In genomic region chr11:10728154-10728553, GRCh38 we compare ENCODE assay signal across 26 cellular contexts. TPM values are rescaled to one million over a fixed set of nuclear protein-coding genes. Genes with fewer than 3 reads are reported as not detected.
DNase-seq lines count a peak whose midpoint lies in the region; FAIRE-seq and TF ChIP-seq lines count a peak whose summit lies in the region.
"Had no signal": no experiment of that assay in that cellular context is flagged by ENCODE, and none has a peak within 500 bp of the region (broad histone marks: within the 10 kb centered on the region; RNA-seq: fewer than 3 reads in every experiment).

No MANE protein-coding gene starts in this region.

- H3K4me1 Mint-ChIP-seq in nephron progenitor cell, result peaks cover 27% of the 10 kb centered on the region

- TF ChIP-seq EP300 in H1 (IDR thresholded peaks at IDR 0.05; ENCODE audit: borderline replicate concordance in 1 of 2, low read depth in 2 of 2, low read length in 2 of 2), result no peak

- FAIRE-seq in H1 (lab: Jason Lieb, UNC), result no peak
- FAIRE-seq: astrocyte, GM18507 had no signal

- H2BK5ac ChIP-seq in H1 (ENCODE audit: low read depth, low read length), result no peak overlapping the region

- H3K27ac ChIP-seq in A673 (ENCODE audit: low read depth, low read length, poor library complexity, severe bottlenecking) (peak overlapping the region; percentile 60), HUES64 (ENCODE audit: low read depth, low read length) (no peak overlapping the region), H1 (ENCODE audit: low read depth, low read length) (no peak overlapping the region)
- H3K27ac ChIP-seq: KMS-11, psoas muscle, RWPE1, tibial nerve had no signal

- peaks cover 10% of the 10 kb centered on the region for H3K36me3 Mint-ChIP-seq in nephron progenitor cell (ENCODE audit: low read depth)
- H3K36me3 Mint-ChIP-seq: activated naive CD4-positive, alpha-beta T cell treated with anti-CD3 and anti-CD28 coated beads, Interleukin-2, amount 50 U/mL, for 24 hours had no signal

- POLR2A ChIA-PET in A673 (lab: Charles Lee; ENCODE audit: low non-redundant PET) (no interaction called here), H1 (lab: Charles Lee; ENCODE audit: partially characterized antibody) (no interaction called here)

- H3K4me1 ChIP-seq in A673 (ENCODE audit: insufficient read depth, low read length, poor library complexity, severe bottlenecking) (peaks cover 30% of the 10 kb centered on the region), HUES64 (ENCODE audit: insufficient read depth, low read length) (no peaks in the 10 kb centered on the region), H1 (replicated peaks in 1 of 4; ENCODE audit: control insufficient read depth in 3 of 4, insufficient read depth in 4 of 4, low read length in 3 of 4) (peaks cover 0 to 4% (median 0%) of the 10 kb centered on the region in 4 experiments; a peak in 1 of 7 replicates)
- H3K4me1 ChIP-seq: BE2C, Caco-2, psoas muscle, tibial nerve had no signal

- no peak overlapping the region for H2AFZ ChIP-seq in H1 (ENCODE audit: low read length)

- H3K27me3 Mint-ChIP-seq in nephron progenitor cell (ENCODE audit: low read depth, poor library complexity), result peaks cover 15% of the 10 kb centered on the region

- H3K27me3 ChIP-seq in A673 (replicated peaks; ENCODE audit: insufficient read depth, low read depth, low read length, poor library complexity) (no peaks in the 10 kb centered on the region), HUES64 (ENCODE audit: insufficient read depth, low read length) (no peaks in the 10 kb centered on the region), H1 (replicated peaks in 1 of 4; ENCODE audit: control insufficient read depth in 3 of 4, extremely low read depth in 1 of 4, insufficient read depth in 3 of 4, low read length in 3 of 4) (no peaks in the 10 kb centered on the region)
- H3K27me3 ChIP-seq: BE2C, tibial nerve had no signal

- peak overlapping the region; percentile 78 for H3K4me3 Mint-ChIP-seq in nephron progenitor cell
- H3K4me3 Mint-ChIP-seq: activated naive CD4-positive, alpha-beta T cell treated with anti-CD3 and anti-CD28 coated beads, Interleukin-2, amount 50 U/mL, for 24 hours had no signal

- no peaks in the 10 kb centered on the region for H4K20me1 ChIP-seq in H1 (replicated peaks in 1 of 2; ENCODE audit: control insufficient read depth in 1 of 2, insufficient read depth in 2 of 2, low read length in 2 of 2)

- no peak overlapping the region for H2BK20ac ChIP-seq in H1 (ENCODE audit: low read length)

- TF ChIP-seq POLR2A in H1 (IDR thresholded peaks at IDR 0.05; ENCODE audit: control extremely low read depth in 1 of 2, low read depth in 2 of 2, low read length in 2 of 2), result no peak

- no peak overlapping the region for H2BK12ac ChIP-seq in H1 (ENCODE audit: low read depth, low read length)

- H3K18ac ChIP-seq in H1 (ENCODE audit: extremely low read depth, low read length), result no peak overlapping the region

- H3K23me2 ChIP-seq in H1 (ENCODE audit: low read depth, low read length), result peaks cover 2% of the 10 kb centered on the region

- no peak overlapping the region for H3K56ac ChIP-seq in H1 (replicated peaks; ENCODE audit: insufficient read length, low read depth, low read length)

- no peaks in the 10 kb centered on the region for H3K79me1 ChIP-seq in H1 (ENCODE audit: low read depth, low read length)

- no peak overlapping the region for H4K91ac ChIP-seq in H1 (replicated peaks; ENCODE audit: insufficient read length, low read length)

- no peak overlapping the region for H2AK5ac ChIP-seq in H1 (ENCODE audit: low read depth, low read length)

- H3K4me3 ChIP-seq in A673 (ENCODE audit: low read depth, low read length, poor library complexity, severe bottlenecking) (no peak overlapping the region), HUES64 (ENCODE audit: low read length) (peak overlapping the region; percentile 60; the same call in 1 of the 2 replicates), H1 (ENCODE audit: extremely low read depth in 1 of 4, insufficient read depth in 2 of 4, low read depth in 3 of 4, low read length in 4 of 4) (peak overlapping the region in 2 of 4 experiments; percentile 8 to 77; a peak in 2 of 8 replicates)
- H3K4me3 ChIP-seq: psoas muscle, tibial nerve had no signal

- 80% methylated on average over 3 of the region's 3 CpGs for WGBS in HUES64
- WGBS in H1 (ENCODE audit: extremely low coverage in 1 of 2, insufficient coverage in 1 of 2, insufficient read length in 1 of 2, insufficient replicate concordance in 2 of 2, low coverage in 1 of 2, low lambda C conversion rate in 2 of 2, missing lambda C conversion rate in 1 of 2), 2 experiments, result 81% methylated on average over 3 of the region's 3 CpGs; no CpG with 5 or more reads in 1 of the 2 experiments

- H3K27ac Mint-ChIP-seq in nephron progenitor cell, result no peak overlapping the region

- BruUV-seq in A673 (replicated peaks; lab: Mats Ljungman, UMichigan), result no TSS peak

- H3K14ac ChIP-seq in H1 (ENCODE audit: insufficient read length), result no peak overlapping the region

- peaks cover 5% of the 10 kb centered on the region for H3K9me3 ChIP-seq in A673 (ENCODE audit: low read depth, low read length, poor library complexity, severe bottlenecking)
- no peaks in the 10 kb centered on the region for H3K9me3 ChIP-seq in HUES64 (ENCODE audit: insufficient read depth, low read depth, low read length)
- H3K9me3 ChIP-seq in H1 (ENCODE audit: insufficient read depth in 2 of 2, low read depth in 1 of 2, low read length in 1 of 2), result no peaks in the 10 kb centered on the region
- H3K9me3 ChIP-seq: BE2C, psoas muscle had no signal

- H3K36me3 ChIP-seq in A673 (ENCODE audit: insufficient read depth, low read length, poor library complexity, severe bottlenecking), result no peaks in the 10 kb centered on the region
- no peaks in the 10 kb centered on the region for H3K36me3 ChIP-seq in HUES64 (ENCODE audit: insufficient read depth, low read length)
- H3K36me3 ChIP-seq in H1 (ENCODE audit: control insufficient read depth in 2 of 4, insufficient read depth in 4 of 4, low read length in 3 of 4), result no peaks in the 10 kb centered on the region
- H3K36me3 ChIP-seq: BE2C, tibial nerve had no signal

- no peak for TF ChIP-seq CTCF in A673 (conservative IDR thresholded peaks at IDR 0.05; ENCODE audit: low read depth, low read length)
- TF ChIP-seq CTCF in H1 (IDR thresholded peaks at IDR 0.05; ENCODE audit: control extremely low read depth in 1 of 3, insufficient read depth in 1 of 3, low read depth in 1 of 3, low read length in 3 of 3), result peak in 1 of 3 experiments; percentile 16; a peak in 1 of 4 replicates
- no peak for TF ChIP-seq CTCF in nephron progenitor cell (IDR thresholded peaks at IDR 0.05)

- intact Hi-C loops in A673 (cut with micrococcal nuclease; ENCODE audit: unreplicated experiment), result loop anchor here (5.0 kb wide), 1 partner anchor 61 kb away; no protein-coding TSS in a partner anchor

- H3K9ac ChIP-seq in HUES64 (ENCODE audit: low read depth, low read length) (no peak overlapping the region), H1 (replicated peaks in 1 of 4; ENCODE audit: extremely low read depth in 1 of 4, low read depth in 3 of 4, low read length in 3 of 4) (no peak overlapping the region)
- H3K9ac ChIP-seq: KMS-11 had no signal

- TF ChIP-seq RAD21 in H1 (IDR thresholded peaks at IDR 0.05 in 1 of 2, conservative IDR thresholded peaks at IDR 0.05 in 1 of 2; ENCODE audit: low read depth in 2 of 2, low read length in 2 of 2), result no peak; a peak in 1 of 4 replicates

- DNase-seq in A673 (ENCODE audit: low spot score), result no peak
- DNase-seq in H1 (ENCODE audit: low read depth in 1 of 2, low spot score in 2 of 2), result no peak
- no peak for DNase-seq in nephron progenitor cell
- no peak for DNase-seq in activated CD4-positive, alpha-beta T cell treated with anti-CD3 and anti-CD28 coated beads for 4 hours
- no peak for DNase-seq in putamen (ENCODE audit: low spot score)
- DNase-seq in activated CD4-positive, alpha-beta T cell treated with anti-CD3 and anti-CD28 coated beads for 48 hours, result no peak
- DNase-seq in EL, result no peak
- DNase-seq: activated CD8-positive, alpha-beta memory T cell treated with anti-CD3 and anti-CD28 coated beads for 24 hours; activated T-cell treated with anti-CD3 and anti-CD28 coated beads, Interleukin-2, amount 50 U/mL, for 48 hours; BE2C; Caco-2; effector memory CD4-positive, alpha-beta T cell; NCI-H2081; psoas muscle; stimulated activated CD4-positive, alpha-beta T cell treated with anti-CD3 and anti-CD28 coated beads, Interleukin-2, amount 100 ng/mL, for 24 hours; stimulated activated naive CD4-positive, alpha-beta T cell; T-helper 9 cell had no signal

- H2BK15ac ChIP-seq in H1 (ENCODE audit: low read length), result no peak overlapping the region

- peaks cover 16% of the 10 kb centered on the region for H3K9me3 Mint-ChIP-seq in nephron progenitor cell
- H3K9me3 Mint-ChIP-seq: activated naive CD4-positive, alpha-beta T cell treated with anti-CD3 and anti-CD28 coated beads, Interleukin-2, amount 50 U/mL, for 24 hours had no signal

- no peak overlapping the region for H2BK120ac ChIP-seq in H1 (replicated peaks; ENCODE audit: low read depth, low read length)

- CTCF ChIA-PET in A673 (lab: Charles Lee) (interaction anchor here (0.6 to 1.3 kb wide), 2 partner anchors 8 to 322 kb away, joined by 3 to 5 read pairs; no protein-coding TSS in a partner anchor), H1 (lab: Charles Lee; ENCODE audit: partially characterized antibody) (interaction anchor here (0.7 to 7.7 kb wide), 12 partner anchors 9 to 322 kb away, joined by 3 to 64 read pairs (median 4); no protein-coding TSS in a partner anchor)

- no peaks in the 10 kb centered on the region for H3K79me2 ChIP-seq in H1 (ENCODE audit: control insufficient read depth in 1 of 2, insufficient read depth in 2 of 2, low read length in 2 of 2)

- no peak overlapping the region for H4K8ac ChIP-seq in H1 (ENCODE audit: extremely low read depth, insufficient read depth, low read length)

- H3K23ac ChIP-seq in H1 (ENCODE audit: insufficient read length), result no peak overlapping the region

- H3K4me2 ChIP-seq in H1 (ENCODE audit: insufficient read depth in 1 of 2, low read depth in 2 of 2, low read length in 2 of 2), result peak overlapping the region; percentile 88 to 95; a peak in 2 of 4 replicates
- H3K4me2 ChIP-seq: KMS-11 had no signal

- no peak overlapping the region for H3K4ac ChIP-seq in H1 (replicated peaks; ENCODE audit: insufficient read length, low read depth, low read length)

- H4K5ac ChIP-seq in H1 (ENCODE audit: insufficient read length, low read depth, low read length), result no peak overlapping the region

RNA-seq across cellular contexts. Expression of gene CTR9, which starts 22.9 kb away (rescaled TPM):
- total RNA-seq in A673 (2021), result 45.9 and 49.3 TPM in 2 replicates
- polyA plus RNA-seq in HUES64 (2013, experiment 1 of 2), result 35.5 TPM
- 33.5 TPM for polyA plus RNA-seq in HUES64 (2013, experiment 2 of 2)
- 37.7 and 37.8 TPM in 2 replicates for total RNA-seq in H1 (2021; fragmentation: NEBNext Ultra II Directional; extraction: Animal tissue kit (Norgen Biotek cat#: 25700))
- polyA plus RNA-seq in H1 (2011; rRNA removed), result 6.1 and 6.6 TPM in 2 replicates
- polyA plus RNA-seq in H1 (2011; cell fraction: cytosol; rRNA removed), result 11.6 TPM
- polyA plus RNA-seq in H1 (2011; cell fraction: nucleus; rRNA removed), result 8.5 TPM
- 19.1 to 40.2 TPM (median 24.6 TPM) in 4 replicates for polyA plus RNA-seq in H1 (2012, experiment 1 of 2)
- polyA plus RNA-seq in H1 (2012, experiment 2 of 2), result 1.8 TPM
- polyA plus RNA-seq in H1 (2013, experiment 1 of 2), result 22.1 TPM
- polyA plus RNA-seq in H1 (2013, experiment 2 of 2), result 21.8 TPM
- 14.7 and 15.2 TPM in 2 replicates for polyA minus RNA-seq in H1 (2011; rRNA and poly(A)+ RNA removed)
- polyA minus RNA-seq in H1 (2011; cell fraction: cytosol; rRNA and poly(A)+ RNA removed), result 10.8 TPM
- 12.3 TPM for polyA minus RNA-seq in H1 (2011; cell fraction: nucleus; rRNA and poly(A)+ RNA removed)

RNA-seq across cellular contexts. Expression of gene IRAG1, which starts 34.6 kb away (rescaled TPM):
- total RNA-seq in A673 (2021), result 0.26 and 0.81 TPM in 2 replicates
- polyA plus RNA-seq in HUES64 (2013, experiment 1 of 2), result 2.5 TPM
- polyA plus RNA-seq in HUES64 (2013, experiment 2 of 2), result 3.7 TPM
- 2.7 and 3.3 TPM in 2 replicates for total RNA-seq in H1 (2021; fragmentation: NEBNext Ultra II Directional; extraction: Animal tissue kit (Norgen Biotek cat#: 25700))
- 1.8 and 2.2 TPM in 2 replicates for polyA plus RNA-seq in H1 (2011; rRNA removed)
- polyA plus RNA-seq in H1 (2011; cell fraction: cytosol; rRNA removed), result 1.9 TPM
- polyA plus RNA-seq in H1 (2011; cell fraction: nucleus; rRNA removed), result 5.5 TPM
- polyA plus RNA-seq in H1 (2012, experiment 1 of 2), result 1.9 to 2.5 TPM (median 2.1 TPM) in 4 replicates
- 0.37 TPM for polyA plus RNA-seq in H1 (2012, experiment 2 of 2)
- polyA plus RNA-seq in H1 (2013, experiment 1 of 2), result 1.9 TPM
- 2.0 TPM for polyA plus RNA-seq in H1 (2013, experiment 2 of 2)
- polyA minus RNA-seq in H1 (2011; rRNA and poly(A)+ RNA removed), result 3.4 and 4.0 TPM in 2 replicates
- 4.0 TPM for polyA minus RNA-seq in H1 (2011; cell fraction: cytosol; rRNA and poly(A)+ RNA removed)
- polyA minus RNA-seq in H1 (2011; cell fraction: nucleus; rRNA and poly(A)+ RNA removed), result 7.3 TPM
- total RNA-seq: A172, NCI-H460 had no signal
